In the genomic region with DNA sequence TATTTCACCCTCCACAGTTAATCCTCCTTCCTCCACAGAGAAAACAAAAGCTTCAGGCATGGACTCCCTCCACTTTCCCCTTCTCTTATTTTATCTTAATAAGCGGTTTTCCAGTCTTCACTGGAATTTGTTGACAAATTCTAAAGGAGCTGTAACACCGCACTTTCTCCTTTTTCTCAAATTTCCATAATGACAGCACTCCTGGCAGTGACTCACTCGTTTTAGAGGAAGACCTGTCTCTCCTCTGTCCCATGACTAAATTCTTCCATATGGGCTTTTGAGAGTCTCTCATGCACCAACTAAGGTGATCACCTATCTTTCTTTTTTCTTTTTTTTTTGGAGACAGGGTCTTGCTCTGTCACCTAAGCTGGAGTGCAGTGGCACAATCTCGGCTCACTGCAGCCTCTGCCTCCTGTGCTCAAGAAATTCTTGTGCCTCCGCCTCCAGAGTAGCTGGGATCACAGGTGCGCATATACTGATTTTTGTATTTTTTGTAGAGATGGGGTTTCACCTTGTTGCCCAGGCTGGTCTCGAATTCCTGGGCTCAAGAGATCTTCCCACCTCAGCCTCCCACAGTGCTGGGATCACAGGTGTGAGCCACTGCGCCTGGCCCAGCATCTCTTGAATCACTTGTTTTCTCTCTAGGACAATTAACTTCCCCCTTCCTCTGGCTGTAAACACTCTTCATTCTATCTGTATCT, we compare ENCODE assay signal across 16 cellular contexts. TPM values are rescaled to one million over a fixed set of nuclear protein-coding genes. Genes with fewer than 3 reads are reported as not detected.
A peak's percentile ranks its signal among the peaks of the same experiment; 100 is the strongest.
DNase-seq lines count a peak whose midpoint lies in the region; TF ChIP-seq lines count a peak whose summit lies in the region.
"Had no signal": no experiment of that assay in that cellular context is flagged by ENCODE, and none has a peak within 500 bp of the region (broad histone marks: within the 10 kb centered on the region; RNA-seq: fewer than 3 reads in every experiment).

No MANE protein-coding gene starts in this region.

- 79% methylated on average over 8 of the region's 8 CpGs for WGBS in mammary epithelial cell (ENCODE audit: low coverage, missing lambda C conversion rate)

- H3K27me3 Mint-ChIP-seq in activated CD4-positive, alpha-beta T cell treated with anti-CD3 and anti-CD28 coated beads, Interleukin-2, amount 10 ng/mL, durations not matched to agents 7 days and 5 days: no peaks in the 10 kb centered on the region
- H3K27me3 Mint-ChIP-seq in osteocyte (ENCODE audit: unreplicated experiment): peaks cover 16% of the 10 kb centered on the region

- H3K4me1 Mint-ChIP-seq in activated CD4-positive, alpha-beta T cell treated with anti-CD3 and anti-CD28 coated beads, Interleukin-2, amount 10 ng/mL, durations not matched to agents 7 days and 5 days: peaks cover 31% of the 10 kb centered on the region
- peaks cover 3% of the 10 kb centered on the region for H3K4me1 Mint-ChIP-seq in osteocyte (ENCODE audit: unreplicated experiment)

- in situ Hi-C loops in mammary epithelial cell (cut with MboI; ENCODE audit: low sequenced_read_pairs in 2 of 2): no loop called here

- H3K27ac ChIP-seq in mammary epithelial cell (ENCODE audit: insufficient read depth, low read depth, low read length): no peak overlapping the region
- H3K27ac ChIP-seq: tibial nerve had no signal

- H3K27me3 ChIP-seq in mammary epithelial cell (ENCODE audit: insufficient read depth, low read length): no peaks in the 10 kb centered on the region
- H3K27me3 ChIP-seq: tibial nerve had no signal

- H3K36me3 Mint-ChIP-seq in activated CD4-positive, alpha-beta T cell treated with anti-CD3 and anti-CD28 coated beads, Interleukin-2, amount 10 ng/mL, durations not matched to agents 7 days and 5 days (ENCODE audit: low read depth): peaks cover 16% of the 10 kb centered on the region
- H3K36me3 Mint-ChIP-seq in osteocyte (ENCODE audit: unreplicated experiment): no peaks in the 10 kb centered on the region

- peak overlapping the region; percentile 43 for H3K27ac Mint-ChIP-seq in activated CD4-positive, alpha-beta T cell treated with anti-CD3 and anti-CD28 coated beads, Interleukin-2, amount 10 ng/mL, durations not matched to agents 7 days and 5 days
- H3K27ac Mint-ChIP-seq in osteocyte (ENCODE audit: unreplicated experiment): no peak overlapping the region

- POLR2A ChIA-PET in activated CD4-positive, alpha-beta T cell treated with anti-CD3 and anti-CD28 coated beads, Interleukin-2, amount 10 ng/mL, durations not matched to agents 7 days and 5 days (lab: Charles Lee): interaction anchor here (0.6 kb wide), 1 partner anchor 65 kb away, joined by 3 read pairs; no protein-coding TSS in a partner anchor

- H3K9me3 ChIP-seq in mammary epithelial cell (replicated peaks; ENCODE audit: insufficient read depth, low read length): no peaks in the 10 kb centered on the region
- H3K9me3 ChIP-seq: tibial nerve had no signal

- H3K4me2 ChIP-seq in mammary epithelial cell (ENCODE audit: insufficient read depth, low read depth, low read length): no peak overlapping the region

- H3K9ac ChIP-seq in mammary epithelial cell (ENCODE audit: insufficient read depth, low read length): no peak overlapping the region

- H4K20me1 ChIP-seq in mammary epithelial cell (ENCODE audit: insufficient read depth, low read length): no peaks in the 10 kb centered on the region

- H3K36me3 ChIP-seq in mammary epithelial cell (ENCODE audit: insufficient read depth, low read length): no peaks in the 10 kb centered on the region
- H3K36me3 ChIP-seq: tibial nerve had no signal

- peaks cover 14% of the 10 kb centered on the region for H3K4me1 ChIP-seq in mammary epithelial cell (ENCODE audit: insufficient read depth, low read length)
- H3K4me1 ChIP-seq: tibial nerve had no signal

- no peak for DNase-seq in activated CD4-positive, alpha-beta T cell treated with anti-CD3 and anti-CD28 coated beads, Interleukin-2, amount 10 ng/mL, durations not matched to agents 7 days and 5 days
- no peak for DNase-seq in activated CD4-positive, alpha-beta T cell treated with anti-CD3 and anti-CD28 coated beads, Interleukin-2, amount 50 U/mL, for 4 hours
- DNase-seq in HT1080 (ENCODE audit: low read depth) (peak; percentile 6), mammary epithelial cell (peak; percentile 51), osteocyte (ENCODE audit: extremely low spot score, unreplicated experiment) (peak; percentile 25), SIG-M5 treated with dmso at 0.1 percent for 504 hours (lab: John Stamatoyannopoulos, UW; ENCODE audit: unreplicated experiment) (no peak), NCI-H748 treated with DMSO at 0.1 percent for 48 hours (lab: John Stamatoyannopoulos, UW) (no peak), NCI-H2227 treated with DMSO at 0.1 percent for 48 hours (lab: John Stamatoyannopoulos, UW) (no peak)
- DNase-seq: ACHN; activated CD4-positive, alpha-beta T cell treated with anti-CD3 and anti-CD28 coated beads for 48 hours; cortex of kidney; mesenchymal stem cell; NCI-H1092; stimulated activated CD4-positive, alpha-beta T cell treated with anti-CD3 and anti-CD28 coated beads, Interleukin-12 subunit alpha, Interleukin-12 subunit beta, amount 100 ng/mL, for 4 hours had no signal

- TF ChIP-seq CTCF in mammary epithelial cell (conservative IDR thresholded peaks at IDR 0.05 in 1 of 2, IDR thresholded peaks at IDR 0.05 in 1 of 2; ENCODE audit: extremely low read depth in 1 of 2, insufficient read depth in 1 of 2, low read depth in 1 of 2, low read length in 2 of 2) (no peak), osteocyte (IDR thresholded peaks at IDR 0.05) (no peak)

- no peak overlapping the region for H3K4me3 Mint-ChIP-seq in activated CD4-positive, alpha-beta T cell treated with anti-CD3 and anti-CD28 coated beads, Interleukin-2, amount 10 ng/mL, durations not matched to agents 7 days and 5 days
- no peak overlapping the region for H3K4me3 Mint-ChIP-seq in osteocyte (ENCODE audit: unreplicated experiment)

- H2AFZ ChIP-seq in mammary epithelial cell (ENCODE audit: low read depth, low read length): no peak overlapping the region

- no TSS peak for BruUV-seq in mammary epithelial cell (replicated peaks; lab: Mats Ljungman, UMichigan)

- no peaks in the 10 kb centered on the region for H3K79me2 ChIP-seq in mammary epithelial cell (ENCODE audit: insufficient read depth, low read length)

- no peaks in the 10 kb centered on the region for H3K9me3 Mint-ChIP-seq in activated CD4-positive, alpha-beta T cell treated with anti-CD3 and anti-CD28 coated beads, Interleukin-2, amount 10 ng/mL, durations not matched to agents 7 days and 5 days
- no peaks in the 10 kb centered on the region for H3K9me3 Mint-ChIP-seq in osteocyte (ENCODE audit: unreplicated experiment)

- intact Hi-C loops in mammary epithelial cell (cut with micrococcal nuclease): no loop called here

- dilution Hi-C loops in mammary epithelial cell (cut with HindIII; ENCODE audit: low sequenced_read_pairs): loop anchor here (5.0 kb wide), 1 partner anchor 70 kb away; no protein-coding TSS in a partner anchor

- no peak overlapping the region for H3K4me3 ChIP-seq in mammary epithelial cell (replicated peaks in 1 of 3; ENCODE audit: insufficient read depth in 1 of 3, low read depth in 2 of 3, low read length in 3 of 3)
- H3K4me3 ChIP-seq: tibial nerve had no signal

- CTCF ChIA-PET in activated CD4-positive, alpha-beta T cell treated with anti-CD3 and anti-CD28 coated beads, Interleukin-2, amount 10 ng/mL, durations not matched to agents 7 days and 5 days (lab: Charles Lee): interaction anchor here (1.2 to 1.8 kb wide), 4 partner anchors 8 to 154 kb away, joined by 3 to 8 read pairs (median 4); a partner anchor contains a TSS
- CTCF ChIA-PET in mammary epithelial cell (lab: Charles Lee; ENCODE audit: low non-redundant PET): no interaction called here

RNA-seq across cellular contexts. Expression of a gene that starts 7.7 kb away (rescaled TPM):
- total RNA-seq in activated CD4-positive, alpha-beta T cell treated with anti-CD3 and anti-CD28 coated beads, Interleukin-2, amount 10 ng/mL, durations not matched to agents 7 days and 5 days: 10 to 100 TPM; 22.0 to 22.6 TPM
- total RNA-seq in HT1080 (2014; rRNA removed; shearing (Covaris generic)): 0.02 and 0.03 TPM in 2 replicates
- not detected in 2 replicates for polyA plus RNA-seq in HT1080 (2015; cell fraction: cytosol; rRNA removed)
- 0.06 and 0.17 TPM in 2 replicates for polyA plus RNA-seq in HT1080 (2015; cell fraction: nucleus; rRNA removed)
- total RNA-seq in mammary epithelial cell (under 1 TPM in 1 of 2 donors, not detected in 1; 0.92 TPM), osteocyte (not detected in 2 replicates)
- 0.08 TPM for polyA plus RNA-seq in mammary epithelial cell
- polyA minus RNA-seq in mammary epithelial cell: not detected

RNA-seq across cellular contexts. Expression of a gene that starts 50.5 kb away (rescaled TPM):
- not detected for total RNA-seq in activated CD4-positive, alpha-beta T cell treated with anti-CD3 and anti-CD28 coated beads, Interleukin-2, amount 10 ng/mL, durations not matched to agents 7 days and 5 days
- not detected in 2 replicates for total RNA-seq in HT1080 (2014; rRNA removed; shearing (Covaris generic))
- polyA plus RNA-seq in HT1080 (2015; cell fraction: cytosol; rRNA removed): not detected in 2 replicates
- polyA plus RNA-seq in HT1080 (2015; cell fraction: nucleus; rRNA removed): not detected in 2 replicates
- not detected for total RNA-seq in mammary epithelial cell
- not detected for polyA plus RNA-seq in mammary epithelial cell
- not detected for polyA minus RNA-seq in mammary epithelial cell
- total RNA-seq in osteocyte: not detected in 2 replicates
- total RNA-seq: osteoblast had no signal

RNA-seq across cellular contexts. Expression of a gene that starts 53.6 kb away (rescaled TPM):
- not detected for total RNA-seq in activated CD4-positive, alpha-beta T cell treated with anti-CD3 and anti-CD28 coated beads, Interleukin-2, amount 10 ng/mL, durations not matched to agents 7 days and 5 days
- 0.06 TPM in 1 of 2 replicates, not detected in the other for total RNA-seq in HT1080 (2014; rRNA removed; shearing (Covaris generic))
- 0.01 and 0.21 TPM in 2 replicates for polyA plus RNA-seq in HT1080 (2015; cell fraction: cytosol; rRNA removed)
- not detected in 2 replicates for polyA plus RNA-seq in HT1080 (2015; cell fraction: nucleus; rRNA removed)
- total RNA-seq in mammary epithelial cell (not detected), osteocyte (not detected in 2 replicates)
- polyA plus RNA-seq in mammary epithelial cell: not detected
- not detected for polyA minus RNA-seq in mammary epithelial cell
- total RNA-seq: osteoblast had no signal

Comparison
In these comparisons a context has a peak if more than half of its experiments do, and no peak if none do; other contexts are left out.
1. DNase-seq: peak in HT1080 (single experiment), mammary epithelial cell (single experiment) and osteocyte (single experiment); none in activated CD4-positive, alpha-beta T cell treated with anti-CD3 and anti-CD28 coated beads, Interleukin-2, amount 10 ng/mL, durations not matched to agents 7 days and 5 days (single experiment), activated CD4-positive, alpha-beta T cell treated with anti-CD3 and anti-CD28 coated beads, Interleukin-2, amount 50 U/mL, for 4 hours (0 of 2), SIG-M5 treated with dmso at 0.1 percent for 504 hours (single experiment), NCI-H748 treated with DMSO at 0.1 percent for 48 hours (single experiment) and NCI-H2227 treated with DMSO at 0.1 percent for 48 hours (single experiment).
2. RNA of a gene that starts 7.7 kb away (total RNA-seq): 22.0 to 22.6 TPM in activated CD4-positive, alpha-beta T cell treated with anti-CD3 and anti-CD28 coated beads, Interleukin-2, amount 10 ng/mL, durations not matched to agents 7 days and 5 days; 0.92 TPM in mammary epithelial cell, 0.02 to 0.03 TPM in HT1080 and not detected in osteocyte; every median in the first group is over 10 times any median in the second.